In the genomic region with DNA sequence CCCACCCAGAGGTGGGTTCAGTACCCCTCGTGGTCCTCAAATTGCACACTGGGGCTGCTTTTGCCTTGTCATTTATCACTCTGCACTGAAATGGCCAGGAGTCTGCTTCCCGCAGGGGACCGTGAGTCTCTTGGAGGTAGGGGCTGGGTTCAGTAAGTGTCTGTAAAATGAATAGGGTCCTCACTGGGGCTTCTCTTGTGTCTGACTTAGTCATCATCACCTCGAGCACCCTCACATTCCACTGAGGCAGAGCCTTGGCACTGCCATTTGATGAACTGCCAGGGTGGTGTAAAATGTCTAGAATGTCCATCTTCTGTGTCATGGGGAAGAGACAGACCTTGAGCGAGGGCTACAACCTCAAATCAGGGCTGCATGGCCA, we compare ENCODE assay signal across 13 cellular contexts.
DNase-seq lines count a peak whose midpoint lies in the region; ATAC-seq and TF ChIP-seq lines count a peak whose summit lies in the region.
"Had no signal": no experiment of that assay in that cellular context is flagged by ENCODE, and none has a peak within 500 bp of the region (broad histone marks: within the 10 kb centered on the region; RNA-seq: fewer than 3 reads in every experiment).

No MANE protein-coding gene starts in this region.

- H2AFZ ChIP-seq in mammary epithelial cell (ENCODE audit: low read depth, low read length): peak overlapping the region; percentile 70

- H3K27me3 ChIP-seq in mammary epithelial cell (ENCODE audit: insufficient read depth, low read length) (no peaks in the 10 kb centered on the region), muscle layer of colon (ENCODE audit: control insufficient read depth in 1 of 2, insufficient read depth in 2 of 2, low read length in 2 of 2) (no peaks in the 10 kb centered on the region), tibial artery (no peaks in the 10 kb centered on the region)

- in situ Hi-C loops in mammary epithelial cell (cut with MboI; ENCODE audit: low sequenced_read_pairs in 2 of 2): loop anchor here in 1 of 2 donors (5.0 kb wide), 1 partner anchor 46 kb away; no protein-coding TSS in a partner anchor

- no peak overlapping the region for H3K4me2 ChIP-seq in mammary epithelial cell (ENCODE audit: insufficient read depth, low read depth, low read length)

- ATAC-seq in HG03196 (IDR thresholded peaks at IDR 0.05; ENCODE audit: unreplicated experiment): no peak
- ATAC-seq: CD8-positive, alpha-beta T cell had no signal

- H3K4me3 ChIP-seq in mammary epithelial cell (replicated peaks in 1 of 3; ENCODE audit: insufficient read depth in 1 of 3, low read depth in 2 of 3, low read length in 3 of 3) (no peak overlapping the region), muscle layer of colon (ENCODE audit: low read depth in 1 of 2, low read length in 2 of 2) (no peak overlapping the region), tibial artery (no peak overlapping the region)

- WGBS in mammary epithelial cell (ENCODE audit: low coverage, missing lambda C conversion rate): 77% methylated on average over 4 of the region's 5 CpGs

- H3K79me2 ChIP-seq in mammary epithelial cell (ENCODE audit: insufficient read depth, low read length): no peaks in the 10 kb centered on the region

- no peak overlapping the region for H3K27ac ChIP-seq in mammary epithelial cell (ENCODE audit: insufficient read depth, low read depth, low read length)
- peak overlapping the region; percentile 59 for H3K27ac ChIP-seq in muscle layer of colon (ENCODE audit: low read depth, low read length)
- H3K27ac ChIP-seq in tibial artery: peak overlapping the region; percentile 92

- no peaks in the 10 kb centered on the region for H3K9me3 ChIP-seq in mammary epithelial cell (replicated peaks; ENCODE audit: insufficient read depth, low read length)
- H3K9me3 ChIP-seq in muscle layer of colon (ENCODE audit: low read length): no peaks in the 10 kb centered on the region
- H3K9me3 ChIP-seq in tibial artery: no peaks in the 10 kb centered on the region

- no TSS peak for BruUV-seq in mammary epithelial cell (replicated peaks; lab: Mats Ljungman, UMichigan)

- no peaks in the 10 kb centered on the region for H4K20me1 ChIP-seq in mammary epithelial cell (ENCODE audit: insufficient read depth, low read length)

- H3K36me3 ChIP-seq in mammary epithelial cell (ENCODE audit: insufficient read depth, low read length) (no peaks in the 10 kb centered on the region), muscle layer of colon (ENCODE audit: insufficient read depth, low read length) (no peaks in the 10 kb centered on the region), tibial artery (no peaks in the 10 kb centered on the region)

- H3K4me1 ChIP-seq in mammary epithelial cell (ENCODE audit: insufficient read depth, low read length) (peaks cover 66% of the 10 kb centered on the region), muscle layer of colon (ENCODE audit: insufficient read depth, low read length) (peaks cover 55% of the 10 kb centered on the region), tibial artery (peaks cover 0 to 87% (median 72%) of the 10 kb centered on the region in 4 donors)

- no peak overlapping the region for H3K9ac ChIP-seq in mammary epithelial cell (ENCODE audit: insufficient read depth, low read length)
- H3K9ac ChIP-seq in muscle layer of colon (ENCODE audit: low read length): no peak overlapping the region

- TF ChIP-seq CTCF in mammary epithelial cell (conservative IDR thresholded peaks at IDR 0.05 in 1 of 2, IDR thresholded peaks at IDR 0.05 in 1 of 2; ENCODE audit: extremely low read depth in 1 of 2, insufficient read depth in 1 of 2, low read depth in 1 of 2, low read length in 2 of 2): no peak
- TF ChIP-seq CTCF in tibial artery (IDR thresholded peaks at IDR 0.05): no peak

- DNase-seq in M059J (ENCODE audit: low read depth) (peak; percentile 89), mammary epithelial cell (no peak), tibial artery (no peak), NCI-H2171 (lab: John Stamatoyannopoulos, UW) (no peak), superior temporal gyrus (ENCODE audit: extremely low spot score) (no peak)
- DNase-seq: activated CD4-positive, CD25-positive, alpha-beta regulatory T cell treated with anti-CD3 and anti-CD28 coated beads, Interleukin-2, amount 50 U/mL, for 72 hours; activated T-cell treated with anti-CD3 and anti-CD28 coated beads, Interleukin-2, amount 50 U/mL, for 4 hours; effector memory CD8-positive, alpha-beta T cell; NCI-H2081 treated with DMSO at 0.1 percent for 48 hours; occipital lobe had no signal

- intact Hi-C loops in mammary epithelial cell (cut with micrococcal nuclease) (loop anchor here (1.0 kb wide), 1 partner anchor 41 kb away; no protein-coding TSS in a partner anchor), tibial artery (cut with DNase I; ENCODE audit: low total_unique reads) (loop anchor here (2.0 to 5.0 kb wide), 2 partner anchors 23 to 61 kb away; a partner anchor contains a TSS)

- dilution Hi-C loops in mammary epithelial cell (cut with HindIII; ENCODE audit: low sequenced_read_pairs): no loop called here

- CTCF ChIA-PET in mammary epithelial cell (lab: Charles Lee; ENCODE audit: low non-redundant PET): interaction anchor here (0.6 kb wide), 1 partner anchor 162 kb away, joined by 3 read pairs; no protein-coding TSS in a partner anchor
